In genomic region chr2:15718103-15718943, GRCh38 we compare ENCODE assay signal across 25 cellular contexts.
DNase-seq lines count a peak whose midpoint lies in the region; FAIRE-seq and TF ChIP-seq lines count a peak whose summit lies in the region.
"Had no signal": no experiment of that assay in that cellular context is flagged by ENCODE, and none has a peak within 500 bp of the region (broad histone marks: within the 10 kb centered on the region; RNA-seq: fewer than 3 reads in every experiment).

No MANE protein-coding gene starts in this region.

- POLR2A ChIA-PET in H1 (lab: Charles Lee; ENCODE audit: partially characterized antibody): no interaction called here

- H3K4me2 ChIP-seq in H1 (ENCODE audit: insufficient read depth in 1 of 2, low read depth in 2 of 2, low read length in 2 of 2): no peak overlapping the region
- no peak overlapping the region for H3K4me2 ChIP-seq in neural progenitor cell
- H3K4me2 ChIP-seq: KMS-11 had no signal

- intact Hi-C loops in testis (cut with DNase I; ENCODE audit: low total_unique reads): no loop called here

- H3K9me3 Mint-ChIP-seq in mesothelial cell of epicardium (no peaks in the 10 kb centered on the region), neural progenitor cell (peaks cover 2% of the 10 kb centered on the region)

- no peak overlapping the region for H3K56ac ChIP-seq in H1 (replicated peaks; ENCODE audit: insufficient read length, low read depth, low read length)

- WGBS in H1 (ENCODE audit: extremely low coverage in 1 of 2, insufficient coverage in 1 of 2, insufficient read length in 1 of 2, insufficient replicate concordance in 2 of 2, low coverage in 1 of 2, low lambda C conversion rate in 2 of 2, missing lambda C conversion rate in 1 of 2), 2 experiments: 73% methylated on average over 8 of the region's 8 CpGs; no CpG with 5 or more reads in 1 of the 2 experiments
- 87 to 90% methylated on average over 6 to 8 of the region's 8 CpGs for WGBS in testis, 2 donors

- no peak overlapping the region for H3K23ac ChIP-seq in H1 (ENCODE audit: insufficient read length)

- DNase-seq in H1 (ENCODE audit: low read depth in 1 of 2, low spot score in 2 of 2) (no peak), mesothelial cell of epicardium (ENCODE audit: low spot score in 2 of 2, unreplicated experiment in 2 of 2) (no peak), neural progenitor cell (ENCODE audit: low spot score) (no peak), mesenteric fat pad (ENCODE audit: low spot score) (no peak), testis (no peak)
- no peak for DNase-seq in stimulated activated CD8-positive, alpha-beta memory T cell treated with anti-CD3 and anti-CD28 coated beads, Interleukin-4, amount 100 ng/mL, for 48 hours
- no peak for DNase-seq in stimulated activated CD4-positive, alpha-beta T cell treated with anti-CD3 and anti-CD28 coated beads, Interleukin-2, amount 100 ng/mL, for 24 hours
- DNase-seq: Calu3; DMS79 treated with DMSO at 0.1 percent for 48 hours; GF-D8; GOT3; HCEC 1CT; MM.1S; NCI-H1694; NCI-H2029 treated with DMSO at 0.1 percent for 48 hours; NCI-H446 treated with DMSO at 0.1 percent for 48 hours; NCI-H526; NCI-H82; NK-92 treated with Interleukin-12 subunit alpha and Interleukin-12 subunit beta, amount 100 ng/mL, for 24 hours; PC-3; SJCRH30 had no signal

- no peak overlapping the region for H3K9ac ChIP-seq in H1 (replicated peaks in 1 of 4; ENCODE audit: extremely low read depth in 1 of 4, low read depth in 3 of 4, low read length in 3 of 4)
- H3K9ac ChIP-seq in neural progenitor cell: no peak overlapping the region
- H3K9ac ChIP-seq: KMS-11 had no signal

- H3K4me1 ChIP-seq in H1 (replicated peaks in 1 of 4; ENCODE audit: control insufficient read depth in 3 of 4, insufficient read depth in 4 of 4, low read length in 3 of 4) (peaks cover 0 to 3% (median 0%) of the 10 kb centered on the region in 4 experiments; a peak in 1 of 7 replicates), neural progenitor cell (no peaks in the 10 kb centered on the region), testis (no peaks in the 10 kb centered on the region)

- H3K18ac ChIP-seq in H1 (ENCODE audit: extremely low read depth, low read length): no peak overlapping the region

- H3F3A ChIP-seq in neural progenitor cell (ENCODE audit: low read depth): no peaks in the 10 kb centered on the region

- 0 out of 2 replicates have a peak overlapping the region, but pooled peaks have one; percentile 54 for H4K8ac ChIP-seq in H1 (ENCODE audit: extremely low read depth, insufficient read depth, low read length)

- H3K4me3 ChIP-seq in H1 (ENCODE audit: extremely low read depth in 1 of 4, insufficient read depth in 2 of 4, low read depth in 3 of 4, low read length in 4 of 4): no peak overlapping the region
- H3K4me3 ChIP-seq in neural progenitor cell: no peak overlapping the region
- no peak overlapping the region for H3K4me3 ChIP-seq in testis
- H3K4me3 ChIP-seq: SJCRH30 had no signal

- no peak for FAIRE-seq in H1 (lab: Jason Lieb, UNC)
- FAIRE-seq: GM12891 had no signal

- no peak overlapping the region for H2BK20ac ChIP-seq in H1 (ENCODE audit: low read length)

- no peak for TF ChIP-seq EP300 in H1 (IDR thresholded peaks at IDR 0.05; ENCODE audit: borderline replicate concordance in 1 of 2, low read depth in 2 of 2, low read length in 2 of 2)

- H4K91ac ChIP-seq in H1 (replicated peaks; ENCODE audit: insufficient read length, low read length): no peak overlapping the region

- H4K5ac ChIP-seq in H1 (ENCODE audit: insufficient read length, low read depth, low read length): no peak overlapping the region

- no peak overlapping the region for H3K14ac ChIP-seq in H1 (ENCODE audit: insufficient read length)

- H3K27me3 ChIP-seq in H1 (replicated peaks in 1 of 4; ENCODE audit: control insufficient read depth in 3 of 4, extremely low read depth in 1 of 4, insufficient read depth in 3 of 4, low read length in 3 of 4) (no peaks in the 10 kb centered on the region), neural progenitor cell (no peaks in the 10 kb centered on the region), testis (no peaks in the 10 kb centered on the region)
- H3K27me3 ChIP-seq: SJCRH30 had no signal

- H3K79me1 ChIP-seq in H1 (ENCODE audit: low read depth, low read length): no peaks in the 10 kb centered on the region

- H3K23me2 ChIP-seq in H1 (ENCODE audit: low read depth, low read length): no peaks in the 10 kb centered on the region

- H4K20me1 ChIP-seq in H1 (replicated peaks in 1 of 2; ENCODE audit: control insufficient read depth in 1 of 2, insufficient read depth in 2 of 2, low read length in 2 of 2) (no peaks in the 10 kb centered on the region), neural progenitor cell (ENCODE audit: low read depth) (no peaks in the 10 kb centered on the region)

- no peak overlapping the region for H2BK5ac ChIP-seq in H1 (ENCODE audit: low read depth, low read length)

- no peak overlapping the region for H2BK15ac ChIP-seq in H1 (ENCODE audit: low read length)

- H2BK120ac ChIP-seq in H1 (replicated peaks; ENCODE audit: low read depth, low read length): no peak overlapping the region

- TF ChIP-seq RAD21 in H1 (IDR thresholded peaks at IDR 0.05 in 1 of 2, conservative IDR thresholded peaks at IDR 0.05 in 1 of 2; ENCODE audit: low read depth in 2 of 2, low read length in 2 of 2): no peak

- no peak overlapping the region for H3K4me3 Mint-ChIP-seq in mesothelial cell of epicardium
- H3K4me3 Mint-ChIP-seq in neural progenitor cell: peak overlapping the region; percentile 7
- H3K4me3 Mint-ChIP-seq: B cell, IgD-negative memory B cell had no signal

- H3K36me3 Mint-ChIP-seq in mesothelial cell of epicardium: no peaks in the 10 kb centered on the region
- no peaks in the 10 kb centered on the region for H3K36me3 Mint-ChIP-seq in neural progenitor cell
- H3K36me3 Mint-ChIP-seq: IgD-negative memory B cell had no signal

- no peak for TF ChIP-seq CTCF in H1 (IDR thresholded peaks at IDR 0.05; ENCODE audit: control extremely low read depth in 1 of 3, insufficient read depth in 1 of 3, low read depth in 1 of 3, low read length in 3 of 3)
- TF ChIP-seq CTCF in mesothelial cell of epicardium (IDR thresholded peaks at IDR 0.05; ENCODE audit: unreplicated experiment): no peak
- TF ChIP-seq CTCF in neural progenitor cell (IDR thresholded peaks at IDR 0.05): no peak
- no peak for TF ChIP-seq CTCF in testis (IDR thresholded peaks at IDR 0.05)

- H3K4me1 Mint-ChIP-seq in mesothelial cell of epicardium (peaks cover 17% of the 10 kb centered on the region), neural progenitor cell (peaks cover 24% of the 10 kb centered on the region)
- H3K4me1 Mint-ChIP-seq: B cell, IgD-negative memory B cell had no signal

- TF ChIP-seq POLR2A in H1 (IDR thresholded peaks at IDR 0.05; ENCODE audit: control extremely low read depth in 1 of 2, low read depth in 2 of 2, low read length in 2 of 2) (no peak), testis (IDR thresholded peaks at IDR 0.05) (no peak)

- H3K27ac ChIP-seq in H1 (ENCODE audit: low read depth, low read length): no peak overlapping the region
- no peak overlapping the region for H3K27ac ChIP-seq in neural progenitor cell
- no peak overlapping the region for H3K27ac ChIP-seq in testis
- H3K27ac ChIP-seq: KMS-11, SJCRH30 had no signal

- H2BK12ac ChIP-seq in H1 (ENCODE audit: low read depth, low read length): no peak overlapping the region

- H3K9me3 ChIP-seq in H1 (ENCODE audit: insufficient read depth in 2 of 2, low read depth in 1 of 2, low read length in 1 of 2) (no peaks in the 10 kb centered on the region), neural progenitor cell (ENCODE audit: low read depth) (no peaks in the 10 kb centered on the region), testis (no peaks in the 10 kb centered on the region)
- H3K9me3 ChIP-seq: SJCRH30 had no signal

- H2AFZ ChIP-seq in H1 (ENCODE audit: low read length) (no peak overlapping the region), neural progenitor cell (replicated peaks) (no peak overlapping the region)

- no peaks in the 10 kb centered on the region for H3K36me3 ChIP-seq in H1 (ENCODE audit: control insufficient read depth in 2 of 4, insufficient read depth in 4 of 4, low read length in 3 of 4)
- H3K36me3 ChIP-seq in neural progenitor cell: no peaks in the 10 kb centered on the region
- H3K36me3 ChIP-seq in testis (ENCODE audit: low read depth, missing control alignments): no peaks in the 10 kb centered on the region
- H3K36me3 ChIP-seq: SJCRH30 had no signal

- H2AK5ac ChIP-seq in H1 (ENCODE audit: low read depth, low read length): no peak overlapping the region

- H3K79me2 ChIP-seq in H1 (ENCODE audit: control insufficient read depth in 1 of 2, insufficient read depth in 2 of 2, low read length in 2 of 2): no peaks in the 10 kb centered on the region
- no peaks in the 10 kb centered on the region for H3K79me2 ChIP-seq in neural progenitor cell (ENCODE audit: low read depth)

- peak overlapping the region; percentile 91 for H3K27ac Mint-ChIP-seq in mesothelial cell of epicardium
- H3K27ac Mint-ChIP-seq in neural progenitor cell: no peak overlapping the region
- H3K27ac Mint-ChIP-seq: B cell had no signal

- CTCF ChIA-PET in H1 (lab: Charles Lee; ENCODE audit: partially characterized antibody): interaction anchor here (1.6 kb wide), 1 partner anchor 9 kb away, joined by 6 read pairs; no protein-coding TSS in a partner anchor

- no peaks in the 10 kb centered on the region for H3K27me3 Mint-ChIP-seq in mesothelial cell of epicardium (ENCODE audit: low read depth)
- peaks cover 12% of the 10 kb centered on the region for H3K27me3 Mint-ChIP-seq in neural progenitor cell (ENCODE audit: insufficient read depth, low read depth)
- H3K27me3 Mint-ChIP-seq: IgD-negative memory B cell had no signal

- no peak overlapping the region for H3K4ac ChIP-seq in H1 (replicated peaks; ENCODE audit: insufficient read length, low read depth, low read length)

TF ChIP-seq in H1, 55 proteins besides CTCF, POLR2A, EP300 and RAD21 (continues in another document):
- TF ChIP-seq POU5F1 (IDR thresholded peaks at IDR 0.05; ENCODE audit: low read depth, low read length) (no peak), SP4 (IDR thresholded peaks at IDR 0.05; ENCODE audit: low read length) (no peak), SRF (IDR thresholded peaks at IDR 0.05; ENCODE audit: low read depth, low read length) (no peak), CTBP2 (IDR thresholded peaks at IDR 0.05; ENCODE audit: borderline replicate concordance, insufficient read depth, insufficient read length, low read length) (no peak)
